Comparison of ENCODE assay signal across 1 cellular context in genomic region chr7:149125189-149125863, GRCh38.
TF ChIP-seq lines count a peak whose summit lies in the region.

No MANE protein-coding gene starts in this region.

TF ChIP-seq in K562, 482 proteins besides CTCF, POLR2A, EP300 and RAD21 (continues in another document):
- TF ChIP-seq KLF13 (tag; IDR thresholded peaks at IDR 0.05; ENCODE audit: borderline replicate concordance, low read depth) (no peak), ZNF511 (CRISPR knock-in tag; IDR thresholded peaks at IDR 0.05) (no peak), UBTF (IDR thresholded peaks at IDR 0.05; ENCODE audit: borderline replicate concordance in 1 of 2, low read depth in 2 of 2, low read length in 2 of 2) (0 out of 4 replicates have a peak, but pooled peaks of 1 of the 2 experiments have one; percentile 58), ZNF764 (CRISPR knock-in tag; IDR thresholded peaks at IDR 0.05; ENCODE audit: low read depth) (no peak), PTTG1 (tag; IDR thresholded peaks at IDR 0.05; ENCODE audit: low read depth) (no peak), CBX2 (IDR thresholded peaks at IDR 0.05; ENCODE audit: insufficient read depth, low read length, poor library complexity, severe bottlenecking) (no peak), FOXP1 (CRISPR knock-in tag; IDR thresholded peaks at IDR 0.05) (no peak), RBM14 (IDR thresholded peaks at IDR 0.05; ENCODE audit: borderline replicate concordance, insufficient read depth, low read depth, low read length) (no peak), TCF7L2 (IDR thresholded peaks at IDR 0.05; ENCODE audit: low read depth, low read length) (no peak), HDAC1 (IDR thresholded peaks at IDR 0.05) (no peak), KLF16 (IDR thresholded peaks at IDR 0.05) (no peak), CHD7 (IDR thresholded peaks at IDR 0.05; ENCODE audit: low read depth, low read length) (peak; percentile 95), THAP12 (CRISPR knock-in tag; IDR thresholded peaks at IDR 0.05) (no peak), HDAC6 (IDR thresholded peaks at IDR 0.05; ENCODE audit: low read depth, low read length) (peak; percentile 26; the same call in 1 of the 2 replicates), SUPT5H (IDR thresholded peaks at IDR 0.05) (no peak), HOXB6 (CRISPR knock-in tag; IDR thresholded peaks at IDR 0.05; ENCODE audit: borderline replicate concordance) (no peak), RERE (CRISPR knock-in tag; IDR thresholded peaks at IDR 0.05; ENCODE audit: borderline replicate concordance) (no peak), ID3 (CRISPR knock-in tag; IDR thresholded peaks at IDR 0.05) (no peak), ID3 (tag; IDR thresholded peaks at IDR 0.05) (no peak), PRMT5 (CRISPR knock-in tag; IDR thresholded peaks at IDR 0.05) (no peak), ESRRA (IDR thresholded peaks at IDR 0.05; ENCODE audit: borderline replicate concordance, low read depth) (no peak), MCM5 (IDR thresholded peaks at IDR 0.05; ENCODE audit: low read depth) (no peak), SMARCE1 (IDR thresholded peaks at IDR 0.05) (0 out of 2 replicates have a peak, but pooled peaks have one; percentile 39), ZNF444 (CRISPR knock-in tag; IDR thresholded peaks at IDR 0.05) (no peak), ZNF512 (tag; IDR thresholded peaks at IDR 0.05) (peak; percentile 73; the same call in 1 of the 2 replicates), FOXA3 (CRISPR knock-in tag; conservative IDR thresholded peaks at IDR 0.05 in 1 of 2, IDR thresholded peaks at IDR 0.05 in 1 of 2) (peak in 1 of 2 experiments; percentile 13; a peak in 1 of 4 replicates), GABPB2 (CRISPR knock-in tag; conservative IDR thresholded peaks at IDR 0.05) (no peak), HMGN3 (IDR thresholded peaks at IDR 0.05; ENCODE audit: borderline replicate concordance, extremely low read depth, insufficient read length, low read depth, low read length) (no peak), U2AF1 (optimal IDR thresholded peaks at IDR 0.05; ENCODE audit: low read depth, low read length) (no peak), ETV6 (IDR thresholded peaks at IDR 0.05; ENCODE audit: borderline replicate concordance in 1 of 2, low read depth in 2 of 2, low read length in 1 of 2) (no peak), ETV6 (CRISPR knock-in tag; IDR thresholded peaks at IDR 0.05; ENCODE audit: borderline replicate concordance) (no peak), POLR2AphosphoS5 (IDR thresholded peaks at IDR 0.05; ENCODE audit: control insufficient read depth, insufficient read depth, low read depth, low read length) (0 out of 2 replicates have a peak, but pooled peaks have one; percentile 37), MAFK (IDR thresholded peaks at IDR 0.05; ENCODE audit: low read length) (peak; percentile 18; the same call in 1 of the 2 replicates)
